In the genomic region with DNA sequence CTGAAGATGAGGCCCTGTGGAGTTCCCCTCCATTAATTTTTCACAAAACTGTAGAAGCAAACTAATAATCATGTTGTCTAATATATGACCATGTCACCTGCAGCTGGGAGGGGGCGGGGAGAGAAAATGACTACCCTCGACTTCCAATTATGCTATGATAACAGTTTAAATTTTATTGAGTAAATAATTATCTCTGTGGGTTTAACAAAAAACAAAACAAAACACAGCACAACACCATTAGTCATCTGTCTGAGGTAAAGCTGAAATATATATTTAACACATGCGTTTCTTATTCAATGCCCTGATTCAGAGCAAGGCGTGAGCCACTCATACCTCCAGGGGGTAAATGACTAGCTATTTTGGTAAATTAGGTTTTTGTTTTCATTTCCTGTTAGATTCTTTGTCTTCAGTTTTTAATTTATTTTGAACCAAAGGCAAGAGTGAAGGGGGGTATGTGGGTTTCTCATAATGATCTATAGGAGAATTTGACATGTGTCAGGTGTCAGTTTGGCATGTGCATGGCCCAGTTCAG, we compare ENCODE assay signal across 12 cellular contexts.
DNase-seq lines count a peak whose midpoint lies in the region; ATAC-seq lines count a peak whose summit lies in the region.
"Had no signal": no experiment of that assay in that cellular context is flagged by ENCODE, and none has a peak within 500 bp of the region (broad histone marks: within the 10 kb centered on the region; RNA-seq: fewer than 3 reads in every experiment).

No MANE protein-coding gene starts in this region.

- no peak overlapping the region for H3K9ac ChIP-seq in mesendoderm (ENCODE audit: low read length)

- no peak overlapping the region for H3K56ac ChIP-seq in mesendoderm (ENCODE audit: low read length)

- WGBS in mesendoderm (ENCODE audit: extremely low coverage, insufficient coverage, low lambda C conversion rate), result no CpG with 5 or more reads among the region's 4 CpGs

- no peak overlapping the region for H3K18ac ChIP-seq in mesendoderm (ENCODE audit: low read length)

- no peak overlapping the region for H2BK5ac ChIP-seq in mesendoderm (ENCODE audit: low read length)

- H3K4me2 ChIP-seq in mesendoderm (ENCODE audit: low read length), result no peak overlapping the region

- no peak overlapping the region for H2BK120ac ChIP-seq in mesendoderm (ENCODE audit: low read depth, low read length)

- no peaks in the 10 kb centered on the region for H3K4me1 ChIP-seq in mesendoderm (ENCODE audit: control insufficient read depth, low read depth, low read length)

- no peak overlapping the region for H4K8ac ChIP-seq in mesendoderm (ENCODE audit: low read depth, low read length)

- no peaks in the 10 kb centered on the region for H3K27me3 ChIP-seq in mesendoderm (ENCODE audit: insufficient read depth, low read length, poor library complexity)

- no peak overlapping the region for H3K4me3 ChIP-seq in mesendoderm (ENCODE audit: low read length)

- no peak overlapping the region for H3K4ac ChIP-seq in mesendoderm (ENCODE audit: low read depth, low read length)

- no peaks in the 10 kb centered on the region for H3K79me1 ChIP-seq in mesendoderm (ENCODE audit: low read length)

- no peak overlapping the region for H2BK15ac ChIP-seq in mesendoderm (replicated peaks; ENCODE audit: low read depth)

- no peak overlapping the region for H3K27ac ChIP-seq in mesendoderm (ENCODE audit: low read depth, low read length)

- H3K79me2 ChIP-seq in mesendoderm (ENCODE audit: control insufficient read depth, insufficient read depth, low read length), result no peaks in the 10 kb centered on the region

- no peak overlapping the region for H2AK5ac ChIP-seq in mesendoderm (ENCODE audit: low read length)

- ATAC-seq in GM18498 (IDR thresholded peaks at IDR 0.05; ENCODE audit: unreplicated experiment), result peak; percentile 41
- peak; percentile 87 for ATAC-seq in GM18907 (IDR thresholded peaks at IDR 0.05; ENCODE audit: unreplicated experiment)
- ATAC-seq in HG03135 (IDR thresholded peaks at IDR 0.05; ENCODE audit: unreplicated experiment), result peak; percentile 54
- ATAC-seq: CD8-positive, alpha-beta T cell; sciatic nerve had no signal

- H3K23ac ChIP-seq in mesendoderm (ENCODE audit: low read length), result no peak overlapping the region

- no peak overlapping the region for H4K5ac ChIP-seq in mesendoderm (ENCODE audit: low read length)

- DNase-seq in RPMI7951 (ENCODE audit: low read depth), result peak; percentile 23
- no peak for DNase-seq in midbrain (lab: John Stamatoyannopoulos, UW)
- DNase-seq in mesendoderm, result no peak
- no peak for DNase-seq in HuH-7.5 (ENCODE audit: low spot score)
- DNase-seq in NCI-H187 (lab: John Stamatoyannopoulos, UW), result no peak
- DNase-seq: Karpas-422, NCI-H82 had no signal

- no peaks in the 10 kb centered on the region for H3K36me3 ChIP-seq in mesendoderm (ENCODE audit: control insufficient read depth, insufficient read depth, low read length)
